Comparison of ENCODE assay signal across 21 cellular contexts in the genomic region with DNA sequence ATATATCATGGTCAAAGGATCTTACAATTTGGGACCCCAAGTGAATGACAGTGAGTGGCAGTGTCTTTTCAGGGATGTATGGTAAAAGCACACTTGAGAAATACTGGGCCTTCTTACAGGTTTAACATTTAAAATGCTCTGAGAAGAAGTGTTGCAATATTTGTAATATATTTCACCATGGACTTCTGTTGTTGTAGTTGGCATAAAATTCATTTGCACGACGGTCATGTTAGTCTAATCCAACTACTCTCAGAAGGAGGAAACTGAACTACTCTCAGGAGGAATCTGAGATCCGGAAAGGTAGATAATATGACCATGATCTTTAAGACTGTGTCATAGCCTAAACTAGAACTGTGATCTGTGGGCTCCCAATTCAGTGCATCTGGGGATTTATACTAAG.
DNase-seq lines count a peak whose midpoint lies in the region; ATAC-seq, FAIRE-seq and TF ChIP-seq lines count a peak whose summit lies in the region.
"Had no signal": no experiment of that assay in that cellular context is flagged by ENCODE, and none has a peak within 500 bp of the region (broad histone marks: within the 10 kb centered on the region; RNA-seq: fewer than 3 reads in every experiment).

No MANE protein-coding gene starts in this region.

- no peaks in the 10 kb centered on the region for H3K27me3 ChIP-seq in bronchial epithelial cell (ENCODE audit: control insufficient read depth, insufficient read depth, low read length)
- H3K27me3 ChIP-seq: BE2C had no signal

- H3K4me3 ChIP-seq in bronchial epithelial cell (ENCODE audit: low read depth, low read length): no peak overlapping the region
- no peak overlapping the region for H3K4me3 ChIP-seq in skeletal muscle cell (ENCODE audit: low read depth, low read length)
- no peak overlapping the region for H3K4me3 ChIP-seq in lower leg skin (ENCODE audit: low read depth, poor library complexity, severe bottlenecking)
- H3K4me3 ChIP-seq: SK-N-MC had no signal

- intact Hi-C loops in lower leg skin (cut with DNase I; ENCODE audit: low total_unique reads): no loop called here

- DNase-seq in MV-4-11 (lab: John Stamatoyannopoulos, UW) (peak; percentile 38), bronchial epithelial cell (ENCODE audit: low read depth) (peak; percentile 42), fibroblast of the conjunctiva (ENCODE audit: low read depth) (peak; percentile 22), skeletal muscle cell (ENCODE audit: low read depth) (peak; percentile 52), lower leg skin (ENCODE audit: low spot score in 2 of 2) (no peak), NCI-H748 (lab: John Stamatoyannopoulos, UW; ENCODE audit: unreplicated experiment) (no peak), putamen (ENCODE audit: low spot score) (no peak)
- DNase-seq: BE2C; CD4-positive, alpha-beta memory T cell; DND-41; GDM1; GOT3; NCI-H1694; NCI-H2107; NCI-H69 had no signal

- TF ChIP-seq CTCF in bronchial epithelial cell (IDR thresholded peaks at IDR 0.05; ENCODE audit: insufficient read depth, low read length, severe bottlenecking) (no peak), lower leg skin (IDR thresholded peaks at IDR 0.05) (no peak)

- ATAC-seq in HG03108 (IDR thresholded peaks at IDR 0.05; ENCODE audit: unreplicated experiment): no peak
- ATAC-seq: Panc1, Right ventricle myocardium inferior had no signal

- TF ChIP-seq POLR2A in lower leg skin (IDR thresholded peaks at IDR 0.05): no peak

- FAIRE-seq in bronchial epithelial cell (lab: Jason Lieb, UNC): no peak
- FAIRE-seq: D721Med, GM12892 had no signal

- 66 to 70% methylated on average over 3 of the region's 3 CpGs for WGBS in lower leg skin, 2 donors

- no peaks in the 10 kb centered on the region for H3K36me3 ChIP-seq in bronchial epithelial cell (ENCODE audit: control insufficient read depth, insufficient read depth, low read length)
- H3K36me3 ChIP-seq: BE2C had no signal

Comparison
In these comparisons a context has a peak if more than half of its experiments do, and no peak if none do; other contexts are left out.
1. DNase-seq: peak in MV-4-11 (single experiment), bronchial epithelial cell (single experiment), fibroblast of the conjunctiva (single experiment) and skeletal muscle cell (single experiment); none in lower leg skin (0 of 2), NCI-H748 (single experiment) and putamen (single experiment).